In the genomic region with DNA sequence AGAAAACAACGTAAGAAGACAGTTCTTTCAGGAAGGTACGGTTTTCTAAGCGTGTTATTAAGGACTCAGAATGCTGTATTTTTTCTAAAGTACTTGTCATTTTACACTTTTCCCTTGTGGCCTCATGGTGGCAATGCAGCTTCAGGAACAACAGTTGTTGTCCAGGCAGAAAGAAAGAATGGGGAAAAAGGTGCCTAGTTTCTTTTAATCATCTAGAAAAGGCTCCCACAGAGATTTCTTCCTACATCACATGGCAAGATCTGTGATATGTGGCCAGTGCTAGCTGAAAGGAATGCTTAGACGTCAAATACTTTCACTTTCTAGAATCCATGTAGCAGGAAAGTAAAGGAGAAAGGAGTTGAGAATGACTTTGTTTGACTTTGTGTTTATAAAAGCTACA, we compare ENCODE assay signal across 8 cellular contexts. TPM values are rescaled to one million over a fixed set of nuclear protein-coding genes. Genes with fewer than 3 reads are reported as not detected.
A peak's percentile ranks its signal among the peaks of the same experiment; 100 is the strongest.
DNase-seq lines count a peak whose midpoint lies in the region; ATAC-seq and TF ChIP-seq lines count a peak whose summit lies in the region.

No MANE protein-coding gene starts in this region.

- no peaks in the 10 kb centered on the region for H3K4me1 ChIP-seq in heart left ventricle

- H3K27me3 ChIP-seq in heart left ventricle: no peaks in the 10 kb centered on the region

- 6 to 15% (median 10%) methylated on average over 4 of the region's 4 CpGs for WGBS in heart left ventricle, 4 donors

- peaks cover 23% of the 10 kb centered on the region for H3K9me3 Mint-ChIP-seq in nephron progenitor cell
- peaks cover 18% of the 10 kb centered on the region for H3K9me3 Mint-ChIP-seq in activated naive CD8-positive, alpha-beta T cell treated with anti-CD3 and anti-CD28 coated beads, Interleukin-2, amount 50 U/mL, for 24 hours

- H3K27ac ChIP-seq in heart left ventricle: no peak overlapping the region

- DNase-seq in Ammon's horn (ENCODE audit: low spot score) (peak; percentile 84), H4 (ENCODE audit: low spot score) (peak; percentile 91), NOMO-1 treated with DMSO at 0.1 percent for 48 hours (lab: John Stamatoyannopoulos, UW; ENCODE audit: unreplicated experiment) (peak; percentile 35), dedifferentiated amniotic fluid mesenchymal stem cell (ENCODE audit: extremely low spot score) (peak; percentile 81), nephron progenitor cell (peak; percentile 36), heart left ventricle (no peak)
- DNase-seq in activated naive CD8-positive, alpha-beta T cell treated with anti-CD3 and anti-CD28 coated beads, Interleukin-2, amount 50 U/mL, for 24 hours: no peak

- ATAC-seq in HG03442 (IDR thresholded peaks at IDR 0.05; ENCODE audit: unreplicated experiment) (no peak), heart left ventricle (no peak)
- ATAC-seq in activated naive CD8-positive, alpha-beta T cell treated with anti-CD3 and anti-CD28 coated beads, Interleukin-2, amount 50 U/mL, for 24 hours: no peak

- no peaks in the 10 kb centered on the region for H3K27me3 Mint-ChIP-seq in nephron progenitor cell (ENCODE audit: low read depth, poor library complexity)
- no peaks in the 10 kb centered on the region for H3K27me3 Mint-ChIP-seq in activated naive CD8-positive, alpha-beta T cell treated with anti-CD3 and anti-CD28 coated beads, Interleukin-2, amount 50 U/mL, for 24 hours

- no peak overlapping the region for H3K4me3 ChIP-seq in heart left ventricle

- H3K27ac Mint-ChIP-seq in nephron progenitor cell: no peak overlapping the region
- H3K27ac Mint-ChIP-seq in activated naive CD8-positive, alpha-beta T cell treated with anti-CD3 and anti-CD28 coated beads, Interleukin-2, amount 50 U/mL, for 24 hours: no peak overlapping the region

- H3K4me3 Mint-ChIP-seq in nephron progenitor cell: no peak overlapping the region
- no peak overlapping the region for H3K4me3 Mint-ChIP-seq in activated naive CD8-positive, alpha-beta T cell treated with anti-CD3 and anti-CD28 coated beads, Interleukin-2, amount 50 U/mL, for 24 hours

- TF ChIP-seq CTCF in nephron progenitor cell (IDR thresholded peaks at IDR 0.05) (peak; percentile 54), heart left ventricle (IDR thresholded peaks at IDR 0.05) (peak in 3 of 12 donors; percentile 5 to 25 (median 17))

- intact Hi-C loops in heart left ventricle (cut with DNase I): no loop called here

- TF ChIP-seq POLR2A in heart left ventricle (IDR thresholded peaks at IDR 0.05): no peak

- peaks cover 9% of the 10 kb centered on the region for H3K36me3 Mint-ChIP-seq in nephron progenitor cell (ENCODE audit: low read depth)
- H3K36me3 Mint-ChIP-seq in activated naive CD8-positive, alpha-beta T cell treated with anti-CD3 and anti-CD28 coated beads, Interleukin-2, amount 50 U/mL, for 24 hours (ENCODE audit: low read depth): no peaks in the 10 kb centered on the region

- H3K4me1 Mint-ChIP-seq in nephron progenitor cell: peaks cover 6% of the 10 kb centered on the region
- H3K4me1 Mint-ChIP-seq in activated naive CD8-positive, alpha-beta T cell treated with anti-CD3 and anti-CD28 coated beads, Interleukin-2, amount 50 U/mL, for 24 hours: no peaks in the 10 kb centered on the region

- H3K36me3 ChIP-seq in heart left ventricle: no peaks in the 10 kb centered on the region

- H3K9me3 ChIP-seq in heart left ventricle: peaks cover 0 to 23% (median 0%) of the 10 kb centered on the region in 12 donors

RNA-seq across cellular contexts. Expression of gene TRAM1L1, which starts 49.0 kb away (rescaled TPM):
- 7.2 and 12.2 TPM in 2 replicates for total RNA-seq in H4 (2014; rRNA removed; shearing (Covaris generic))
- 1 to 10 TPM in 3 of 9 donors, under 1 TPM in 6; 0.26 to 1.3 (median 0.83) TPM for total RNA-seq in heart left ventricle
- under 1 TPM; 0.34 to 0.35 TPM for polyA plus RNA-seq in heart left ventricle

Comparison
In these comparisons a context has a peak if more than half of its experiments do, and no peak if none do; other contexts are left out.
1. DNase-seq: peak in Ammon's horn (single experiment), H4 (single experiment), NOMO-1 treated with DMSO at 0.1 percent for 48 hours (single experiment), dedifferentiated amniotic fluid mesenchymal stem cell (single experiment) and nephron progenitor cell (single experiment); none in activated naive CD8-positive, alpha-beta T cell treated with anti-CD3 and anti-CD28 coated beads, Interleukin-2, amount 50 U/mL, for 24 hours (single experiment) and heart left ventricle (0 of 5).